Comparison of ENCODE assay signal across 29 cellular contexts in the genomic region with DNA sequence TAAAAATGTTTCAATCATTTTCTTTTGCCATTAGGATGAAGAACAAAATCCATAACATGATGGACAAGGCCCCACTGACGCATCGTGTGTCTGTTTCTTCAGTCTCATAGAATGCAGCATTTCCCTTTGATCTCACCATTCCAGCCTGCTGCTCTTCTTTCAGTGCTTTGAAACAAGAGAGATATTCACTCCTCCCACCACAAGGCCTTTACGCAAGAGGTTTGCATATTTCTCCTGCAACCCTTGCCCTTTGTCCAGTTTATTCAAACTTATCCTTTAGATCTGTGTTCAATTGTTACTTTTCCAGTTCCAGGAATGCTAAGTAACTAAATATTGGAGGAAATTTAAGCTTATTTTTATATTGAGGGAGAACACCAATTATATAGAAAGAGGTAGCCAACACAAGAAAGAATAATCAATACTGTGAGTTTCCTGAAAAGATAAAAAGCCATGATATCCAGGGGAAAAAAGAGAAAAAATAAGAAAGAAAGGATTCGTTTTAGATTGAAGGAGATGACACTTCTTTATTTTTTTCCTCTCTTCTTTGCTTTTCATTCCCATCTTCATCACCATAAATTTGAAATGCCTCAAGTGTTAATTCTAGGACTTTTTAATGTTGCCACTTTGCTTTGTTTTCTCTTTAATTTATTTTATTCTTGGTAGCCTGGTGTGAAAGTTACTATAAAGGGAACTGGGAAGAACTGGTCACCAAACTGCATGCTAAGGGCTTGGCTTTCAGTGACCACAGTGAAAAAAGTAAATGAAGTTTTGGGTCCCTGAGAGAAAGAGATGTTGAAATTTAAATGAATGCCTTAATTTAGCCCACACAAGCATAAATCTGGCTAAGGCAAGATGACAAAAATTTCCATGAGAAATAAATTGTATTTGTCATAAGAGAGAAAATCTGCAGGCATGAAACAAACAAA.
DNase-seq lines count a peak whose midpoint lies in the region; ATAC-seq, FAIRE-seq and TF ChIP-seq lines count a peak whose summit lies in the region.
"Had no signal": no experiment of that assay in that cellular context is flagged by ENCODE, and none has a peak within 500 bp of the region (broad histone marks: within the 10 kb centered on the region; RNA-seq: fewer than 3 reads in every experiment).

No MANE protein-coding gene starts in this region.

- no peak overlapping the region for H2BK20ac ChIP-seq in H1 (ENCODE audit: low read length)

- 87% methylated on average over 4 of the region's 4 CpGs; no CpG with 5 or more reads in 1 of the 2 experiments for WGBS in H1 (ENCODE audit: extremely low coverage in 1 of 2, insufficient coverage in 1 of 2, insufficient read length in 1 of 2, insufficient replicate concordance in 2 of 2, low coverage in 1 of 2, low lambda C conversion rate in 2 of 2, missing lambda C conversion rate in 1 of 2), 2 experiments

- H3K9ac ChIP-seq in H1 (replicated peaks in 1 of 4; ENCODE audit: extremely low read depth in 1 of 4, low read depth in 3 of 4, low read length in 3 of 4) (no peak overlapping the region), neural progenitor cell (no peak overlapping the region)

- H3K4me2 ChIP-seq in GM23338 (no peak overlapping the region), H1 (ENCODE audit: insufficient read depth in 1 of 2, low read depth in 2 of 2, low read length in 2 of 2) (no peak overlapping the region), neural progenitor cell (no peak overlapping the region)

- H3K14ac ChIP-seq in H1 (ENCODE audit: insufficient read length) = no peak overlapping the region

- no peak overlapping the region for H2AK5ac ChIP-seq in H1 (ENCODE audit: low read depth, low read length)

- no peaks in the 10 kb centered on the region for H3K79me1 ChIP-seq in H1 (ENCODE audit: low read depth, low read length)

- DNase-seq in GM23338 (ENCODE audit: low spot score) (peak; percentile 36), H1 (ENCODE audit: low read depth in 1 of 2, low spot score in 2 of 2) (no peak), kidney glomerular epithelial cell (lab: John Stamatoyannopoulos, UW) (peak; percentile 21), neural progenitor cell (ENCODE audit: low spot score) (peak; percentile 36), SK-N-DZ (ENCODE audit: low spot score) (no peak), upper lobe of right lung (no peak), D721Med (ENCODE audit: insufficient read length, low spot score) (no peak)
- no peak for DNase-seq in naive thymus-derived CD8-positive, alpha-beta T cell
- DNase-seq: activated CD8-positive, alpha-beta T cell treated with anti-CD3 and anti-CD28 coated beads for 36 hours; activated naive CD4-positive, alpha-beta T cell treated with Interleukin-2 at 50 U/mL for 16 hours; activated T-cell treated with anti-CD3 and anti-CD28 coated beads, Interleukin-2, amount 50 U/mL, for 24 hours; amniotic stem cell; DMS 273 treated with DMSO at 0.1 percent for 48 hours; foreskin keratinocyte; GDM1; GOT3; left ventricle myocardium superior; NCI-H1105; NCI-H2081; NCI-H446 treated with DMSO at 0.1 percent for 48 hours; pancreas; stimulated activated naive B cell treated with anti-CD40 and anti-IgM and Interleukin-4, amounts not matched to agents 10 μg/mL and 1 μg/mL and 100 μg/mL, for 72 hours; T-helper 9 cell had no signal

- H3K27me3 ChIP-seq in GM23338 (ENCODE audit: insufficient read depth) (no peaks in the 10 kb centered on the region), H1 (replicated peaks in 1 of 4; ENCODE audit: control insufficient read depth in 3 of 4, extremely low read depth in 1 of 4, insufficient read depth in 3 of 4, low read length in 3 of 4) (no peaks in the 10 kb centered on the region), neural progenitor cell (no peaks in the 10 kb centered on the region), upper lobe of right lung (no peaks in the 10 kb centered on the region)
- H3K27me3 ChIP-seq: BLaER1 treated with 17β-estradiol and CSF1 and Interleukin-3, amounts not matched to agents 10 nM and 100 nM; cardiac muscle cell; foreskin keratinocyte; SJSA1 had no signal

- H4K20me1 ChIP-seq in GM23338 (replicated peaks; ENCODE audit: insufficient read depth) (no peaks in the 10 kb centered on the region), H1 (replicated peaks in 1 of 2; ENCODE audit: control insufficient read depth in 1 of 2, insufficient read depth in 2 of 2, low read length in 2 of 2) (no peaks in the 10 kb centered on the region), neural progenitor cell (ENCODE audit: low read depth) (no peaks in the 10 kb centered on the region)
- H4K20me1 ChIP-seq: BLaER1 treated with 17β-estradiol and CSF1 and Interleukin-3, amounts not matched to agents 10 nM and 100 nM had no signal

- no peak overlapping the region for H3K23ac ChIP-seq in H1 (ENCODE audit: insufficient read length)

- no peaks in the 10 kb centered on the region; the same call in 1 of the 2 replicates for H3K9me2 ChIP-seq in GM23338 (ENCODE audit: insufficient read depth)

- H3K4me1 ChIP-seq in GM23338 (ENCODE audit: insufficient read depth) (0 out of 2 replicates have a peak, but pooled peaks cover 8% of the 10 kb centered on the region), H1 (replicated peaks in 1 of 4; ENCODE audit: control insufficient read depth in 3 of 4, insufficient read depth in 4 of 4, low read length in 3 of 4) (0 out of 7 replicates have a peak, but pooled peaks cover 0 to 4% (median 1%) of the 10 kb centered on the region in 4 experiments), neural progenitor cell (peaks cover 10% of the 10 kb centered on the region), upper lobe of right lung (no peaks in the 10 kb centered on the region)
- H3K4me1 ChIP-seq: foreskin keratinocyte, pancreas, SJSA1 had no signal

- H2AFZ ChIP-seq in GM23338 (no peak overlapping the region), H1 (ENCODE audit: low read length) (no peak overlapping the region), neural progenitor cell (replicated peaks) (no peak overlapping the region)

- H2BK5ac ChIP-seq in H1 (ENCODE audit: low read depth, low read length) = no peak overlapping the region

- no peak overlapping the region for H2BK12ac ChIP-seq in H1 (ENCODE audit: low read depth, low read length)

- H4K5ac ChIP-seq in H1 (ENCODE audit: insufficient read length, low read depth, low read length) = no peak overlapping the region

- H3K9me3 ChIP-seq in H1 (ENCODE audit: insufficient read depth in 2 of 2, low read depth in 1 of 2, low read length in 1 of 2) (peaks cover 0 to 4% of the 10 kb centered on the region in 2 experiments; a peak in 1 of 4 replicates), neural progenitor cell (ENCODE audit: low read depth) (no peaks in the 10 kb centered on the region), upper lobe of right lung (no peaks in the 10 kb centered on the region)
- H3K9me3 ChIP-seq: BLaER1 treated with 17β-estradiol and CSF1 and Interleukin-3, amounts not matched to agents 10 nM and 100 nM; pancreas; thoracic aorta had no signal

- TF ChIP-seq EP300 in H1 (IDR thresholded peaks at IDR 0.05; ENCODE audit: borderline replicate concordance in 1 of 2, low read depth in 2 of 2, low read length in 2 of 2) = no peak

- H3K4ac ChIP-seq in H1 (replicated peaks; ENCODE audit: insufficient read length, low read depth, low read length) = no peak overlapping the region

- no peak overlapping the region for H2BK120ac ChIP-seq in H1 (replicated peaks; ENCODE audit: low read depth, low read length)

- H3K9me3 Mint-ChIP-seq in GM23338 = no peaks in the 10 kb centered on the region
- peaks cover 15% of the 10 kb centered on the region for H3K9me3 Mint-ChIP-seq in neural progenitor cell
- H3K9me3 Mint-ChIP-seq in naive thymus-derived CD8-positive, alpha-beta T cell = peaks cover 0 to 16% (median 5%) of the 10 kb centered on the region in 9 donors

- no peak overlapping the region for H3K56ac ChIP-seq in H1 (replicated peaks; ENCODE audit: insufficient read length, low read depth, low read length)

- TF ChIP-seq RAD21 in H1 (IDR thresholded peaks at IDR 0.05 in 1 of 2, conservative IDR thresholded peaks at IDR 0.05 in 1 of 2; ENCODE audit: low read depth in 2 of 2, low read length in 2 of 2) = no peak

- H3K36me3 ChIP-seq in GM23338 (ENCODE audit: insufficient read depth) = no peaks in the 10 kb centered on the region
- H3K36me3 ChIP-seq in H1 (ENCODE audit: control insufficient read depth in 2 of 4, insufficient read depth in 4 of 4, low read length in 3 of 4) = no peaks in the 10 kb centered on the region
- no peaks in the 10 kb centered on the region for H3K36me3 ChIP-seq in neural progenitor cell
- H3K36me3 ChIP-seq in upper lobe of right lung = no peaks in the 10 kb centered on the region
- H3K36me3 ChIP-seq: BLaER1 treated with 17β-estradiol and CSF1 and Interleukin-3, amounts not matched to agents 10 nM and 100 nM; cardiac muscle cell; pancreas; SJSA1; thoracic aorta had no signal

- no peak overlapping the region; the same call in 1 of the 2 replicates for H3K18ac ChIP-seq in H1 (ENCODE audit: extremely low read depth, low read length)

- H3K4me3 Mint-ChIP-seq in GM23338 (no peak overlapping the region), neural progenitor cell (no peak overlapping the region)
- H3K4me3 Mint-ChIP-seq in naive thymus-derived CD8-positive, alpha-beta T cell = no peak overlapping the region
- H3K4me3 Mint-ChIP-seq: activated CD8-positive, alpha-beta T cell treated with anti-CD3 and anti-CD28 coated beads for 36 hours; activated T-cell treated with anti-CD3 and anti-CD28 coated beads, Interleukin-2, amount 50 U/mL, for 24 hours; dendritic cell treated with granulocyte-macrophage colony-stimulating factor and Interleukin-4, amounts not matched to agents 40 ng/mL and 50 ng/mL, for 4 days; stimulated activated naive B cell treated with anti-CD40 and anti-IgM and Interleukin-4, amounts not matched to agents 10 μg/mL and 1 μg/mL and 100 μg/mL, for 72 hours had no signal

- H3K79me2 ChIP-seq in GM23338 (replicated peaks; ENCODE audit: insufficient read depth) = no peaks in the 10 kb centered on the region
- no peaks in the 10 kb centered on the region for H3K79me2 ChIP-seq in H1 (ENCODE audit: control insufficient read depth in 1 of 2, insufficient read depth in 2 of 2, low read length in 2 of 2)
- H3K79me2 ChIP-seq in neural progenitor cell (ENCODE audit: low read depth) = no peaks in the 10 kb centered on the region

- peak overlapping the region; percentile 20; the same call in 1 of the 2 replicates for H3K27ac Mint-ChIP-seq in GM23338
- H3K27ac Mint-ChIP-seq in neural progenitor cell = peak overlapping the region; percentile 99
- no peak overlapping the region for H3K27ac Mint-ChIP-seq in naive thymus-derived CD8-positive, alpha-beta T cell
- H3K27ac Mint-ChIP-seq: activated CD8-positive, alpha-beta T cell treated with anti-CD3 and anti-CD28 coated beads for 36 hours; activated T-cell treated with anti-CD3 and anti-CD28 coated beads, Interleukin-2, amount 50 U/mL, for 24 hours; dendritic cell treated with granulocyte-macrophage colony-stimulating factor and Interleukin-4, amounts not matched to agents 40 ng/mL and 50 ng/mL, for 4 days; stimulated activated naive B cell treated with anti-CD40 and anti-IgM and Interleukin-4, amounts not matched to agents 10 μg/mL and 1 μg/mL and 100 μg/mL, for 72 hours had no signal

- ATAC-seq in GM23338 (peak; percentile 26; the same call in 2 of the 3 replicates), upper lobe of right lung (no peak)
- no peak for ATAC-seq in naive thymus-derived CD8-positive, alpha-beta T cell
- ATAC-seq: activated CD8-positive, alpha-beta T cell treated with anti-CD3 and anti-CD28 coated beads for 36 hours; foreskin keratinocyte; left ventricle myocardium superior; stimulated activated naive B cell treated with anti-CD40 and anti-IgM and Interleukin-4, amounts not matched to agents 10 μg/mL and 1 μg/mL and 100 μg/mL, for 72 hours had no signal

- H3K4me3 ChIP-seq in GM23338 (no peak overlapping the region), H1 (ENCODE audit: extremely low read depth in 1 of 4, insufficient read depth in 2 of 4, low read depth in 3 of 4, low read length in 4 of 4) (no peak overlapping the region), neural progenitor cell (no peak overlapping the region), upper lobe of right lung (no peak overlapping the region)
- H3K4me3 ChIP-seq: BLaER1 treated with 17β-estradiol and CSF1 and Interleukin-3, amounts not matched to agents 10 nM and 100 nM; cardiac muscle cell; pancreas; SJSA1; thoracic aorta had no signal

- H3K23me2 ChIP-seq in H1 (ENCODE audit: low read depth, low read length) = no peaks in the 10 kb centered on the region

- TF ChIP-seq CTCF in GM23338 (conservative IDR thresholded peaks at IDR 0.05; ENCODE audit: low read depth in 2 of 2) (no peak), H1 (IDR thresholded peaks at IDR 0.05; ENCODE audit: control extremely low read depth in 1 of 3, insufficient read depth in 1 of 3, low read depth in 1 of 3, low read length in 3 of 3) (no peak), neural progenitor cell (IDR thresholded peaks at IDR 0.05) (no peak), upper lobe of right lung (IDR thresholded peaks at IDR 0.05) (no peak), D721Med (IDR thresholded peaks at IDR 0.05; ENCODE audit: insufficient read depth, missing control alignments) (no peak)

- H3K4me1 Mint-ChIP-seq in GM23338 (peaks cover 9% of the 10 kb centered on the region), neural progenitor cell (peaks cover 22% of the 10 kb centered on the region)
- H3K4me1 Mint-ChIP-seq in naive thymus-derived CD8-positive, alpha-beta T cell = no peaks in the 10 kb centered on the region
- H3K4me1 Mint-ChIP-seq: stimulated activated naive B cell treated with anti-CD40 and anti-IgM and Interleukin-4, amounts not matched to agents 10 μg/mL and 1 μg/mL and 100 μg/mL, for 72 hours had no signal

- POLR2A ChIA-PET in H1 (lab: Charles Lee; ENCODE audit: partially characterized antibody) = no interaction called here
- POLR2A ChIA-PET in naive thymus-derived CD8-positive, alpha-beta T cell (lab: Charles Lee) = no interaction called here

- TF ChIP-seq POLR2A in H1 (IDR thresholded peaks at IDR 0.05; ENCODE audit: control extremely low read depth in 1 of 2, low read depth in 2 of 2, low read length in 2 of 2) = no peak

- no peak overlapping the region for H4K91ac ChIP-seq in H1 (replicated peaks; ENCODE audit: insufficient read length, low read length)

- H2BK15ac ChIP-seq in H1 (ENCODE audit: low read length) = no peak overlapping the region

- H3K27ac ChIP-seq in GM23338 (ENCODE audit: low read depth) (no peak overlapping the region), H1 (ENCODE audit: low read depth, low read length) (no peak overlapping the region), neural progenitor cell (no peak overlapping the region), upper lobe of right lung (no peak overlapping the region)
- H3K27ac ChIP-seq: BLaER1 treated with 17β-estradiol and CSF1 and Interleukin-3, amounts not matched to agents 10 nM and 100 nM; cardiac muscle cell; foreskin keratinocyte; pancreas; SJSA1; thoracic aorta had no signal

- H3K27me3 Mint-ChIP-seq in GM23338 (ENCODE audit: insufficient read depth, low read depth, poor library complexity) = no peaks in the 10 kb centered on the region
- H3K27me3 Mint-ChIP-seq in neural progenitor cell (ENCODE audit: insufficient read depth, low read depth) = no peaks in the 10 kb centered on the region
- no peaks in the 10 kb centered on the region for H3K27me3 Mint-ChIP-seq in naive thymus-derived CD8-positive, alpha-beta T cell
- H3K27me3 Mint-ChIP-seq: activated CD8-positive, alpha-beta T cell treated with anti-CD3 and anti-CD28 coated beads for 36 hours; activated T-cell treated with anti-CD3 and anti-CD28 coated beads, Interleukin-2, amount 50 U/mL, for 24 hours; dendritic cell treated with granulocyte-macrophage colony-stimulating factor and Interleukin-4, amounts not matched to agents 40 ng/mL and 50 ng/mL, for 4 days; stimulated activated naive B cell treated with anti-CD40 and anti-IgM and Interleukin-4, amounts not matched to agents 10 μg/mL and 1 μg/mL and 100 μg/mL, for 72 hours had no signal

- intact Hi-C loops in upper lobe of right lung (cut with DNase I) = no loop called here

- H3F3A ChIP-seq in GM23338 (replicated peaks; ENCODE audit: low read depth) = no peaks in the 10 kb centered on the region
- no peaks in the 10 kb centered on the region for H3F3A ChIP-seq in neural progenitor cell (ENCODE audit: low read depth)

- CTCF ChIA-PET in H1 (lab: Charles Lee; ENCODE audit: partially characterized antibody) = no interaction called here

- FAIRE-seq in H1 (lab: Jason Lieb, UNC) = no peak
- no peak for FAIRE-seq in D721Med (lab: Jason Lieb, UNC)
- FAIRE-seq: pancreas, RCC 7860 had no signal

- H4K8ac ChIP-seq in H1 (ENCODE audit: extremely low read depth, insufficient read depth, low read length) = no peak overlapping the region

- H3K36me3 Mint-ChIP-seq in GM23338 (ENCODE audit: low read depth) (no peaks in the 10 kb centered on the region), neural progenitor cell (peaks cover 2% of the 10 kb centered on the region)
- H3K36me3 Mint-ChIP-seq in naive thymus-derived CD8-positive, alpha-beta T cell = no peaks in the 10 kb centered on the region
- H3K36me3 Mint-ChIP-seq: stimulated activated naive B cell treated with anti-CD40 and anti-IgM and Interleukin-4, amounts not matched to agents 10 μg/mL and 1 μg/mL and 100 μg/mL, for 72 hours had no signal

Comparison
In these comparisons a context has a peak if more than half of its experiments do, and no peak if none do; other contexts are left out.
1. DNase-seq: peak in GM23338 (single experiment), kidney glomerular epithelial cell (single experiment) and neural progenitor cell (single experiment); none in H1 (0 of 2), naive thymus-derived CD8-positive, alpha-beta T cell (0 of 10), SK-N-DZ (single experiment), upper lobe of right lung (single experiment) and D721Med (single experiment).
2. H3K27ac Mint-ChIP-seq: peak in GM23338 (single experiment) and neural progenitor cell (single experiment); none in naive thymus-derived CD8-positive, alpha-beta T cell (0 of 10).